20 cellular contexts compared by ENCODE assay signal in genomic region chr18:56068701-56069100, GRCh38.
DNase-seq lines count a peak whose midpoint lies in the region; ATAC-seq and TF ChIP-seq lines count a peak whose summit lies in the region.
"Had no signal": no experiment of that assay in that cellular context is flagged by ENCODE, and none has a peak within 500 bp of the region (broad histone marks: within the 10 kb centered on the region; RNA-seq: fewer than 3 reads in every experiment).

No MANE protein-coding gene starts in this region.

- no peaks in the 10 kb centered on the region for H3F3A ChIP-seq in SK-N-SH (replicated peaks; ENCODE audit: insufficient read depth)

- no peak overlapping the region for H3K18ac ChIP-seq in neuronal stem cell (ENCODE audit: low read length)

- H3K27ac ChIP-seq in SK-N-SH (ENCODE audit: low read depth in 2 of 2, low read length in 1 of 2) (peak overlapping the region in 1 of 2 experiments; percentile 61; a peak in 2 of 4 replicates), RWPE2 (ENCODE audit: poor library complexity, severe bottlenecking) (peak overlapping the region; percentile 26), epithelial cell of prostate (peak overlapping the region; percentile 69), neuronal stem cell (replicated peaks; ENCODE audit: low read length) (no peak overlapping the region), gastroesophageal sphincter (no peak overlapping the region)
- H3K27ac ChIP-seq: 22Rv1, SJCRH30 had no signal

- TF ChIP-seq CTCF in SK-N-SH (IDR thresholded peaks at IDR 0.05): no peak
- TF ChIP-seq CTCF in RWPE2 (IDR thresholded peaks at IDR 0.05; ENCODE audit: poor library complexity, severe bottlenecking): no peak
- no peak for TF ChIP-seq CTCF in gastroesophageal sphincter (IDR thresholded peaks at IDR 0.05)

- H2AFZ ChIP-seq in SK-N-SH (ENCODE audit: low read depth): peak overlapping the region; percentile 58
- H2AFZ ChIP-seq in neuronal stem cell (ENCODE audit: low read length): peak overlapping the region; percentile 26

- no peak overlapping the region for H4K91ac ChIP-seq in neuronal stem cell (ENCODE audit: low read depth, low read length, poor library complexity)

- H2BK5ac ChIP-seq in neuronal stem cell (ENCODE audit: low read length): no peak overlapping the region

- CTCF ChIA-PET in SK-N-SH (lab: Yijun Ruan, JAX): no interaction called here

- ATAC-seq in SK-N-SH treated with all-trans-retinoic acid at 6 μM for 48 hours: no peak
- peak; percentile 49; the same call in 2 of the 3 replicates for ATAC-seq in RWPE2 (ENCODE audit: low read depth)
- ATAC-seq in gastroesophageal sphincter: no peak
- ATAC-seq: HepG2, K562 had no signal

- WGBS in SK-N-SH (ENCODE audit: low lambda C conversion rate): 58% methylated on average over 5 of the region's 5 CpGs
- no CpG with 5 or more reads among the region's 5 CpGs for WGBS in neuronal stem cell (ENCODE audit: extremely low coverage in 2 of 2, insufficient read length in 2 of 2, insufficient replicate concordance in 1 of 2), 2 donors
- WGBS in gastroesophageal sphincter (ENCODE audit: low coverage in 1 of 2), 2 donors: 73 to 89% methylated on average over 5 of the region's 5 CpGs

- H3K27me3 ChIP-seq in SK-N-SH (ENCODE audit: insufficient read depth) (no peaks in the 10 kb centered on the region), RWPE2 (ENCODE audit: insufficient read depth, poor library complexity, severe bottlenecking) (no peaks in the 10 kb centered on the region), neuronal stem cell (ENCODE audit: control insufficient read depth in 3 of 3, insufficient read depth in 3 of 3, low read depth in 1 of 3, low read length in 3 of 3) (no peaks in the 10 kb centered on the region), gastroesophageal sphincter (no peaks in the 10 kb centered on the region)
- H3K27me3 ChIP-seq: BE2C, SJCRH30 had no signal

- DNase-seq in SK-N-SH (no peak), RWPE2 (ENCODE audit: low spot score) (no peak), epithelial cell of prostate (ENCODE audit: low read depth, low spot score) (peak; percentile 52), neuronal stem cell (ENCODE audit: low spot score) (no peak), NCI-H2227 treated with DMSO at 0.1 percent for 48 hours (lab: John Stamatoyannopoulos, UW) (no peak)
- no peak for DNase-seq in stimulated activated CD4-positive, alpha-beta T cell treated with anti-CD3 and anti-CD28 coated beads, Interleukin-4, amount 100 ng/mL, for 24 hours
- DNase-seq: ACHN, BE2C, DMS153, Kasumi-1, MV-4-11, NCI-H2029 treated with DMSO at 0.1 percent for 48 hours, NCI-H526 treated with DMSO at 0.1 percent for 48 hours, RPMI8226 had no signal

- H3K23ac ChIP-seq in neuronal stem cell (ENCODE audit: low read depth, low read length, poor library complexity): no peak overlapping the region

- H2BK12ac ChIP-seq in neuronal stem cell (ENCODE audit: low read length): no peak overlapping the region

- POLR2A ChIA-PET in SK-N-SH (lab: Yijun Ruan, JAX): no interaction called here

- H3K79me2 ChIP-seq in SK-N-SH (ENCODE audit: insufficient read depth): no peaks in the 10 kb centered on the region

- TF ChIP-seq RAD21 in SK-N-SH (IDR thresholded peaks at IDR 0.05; ENCODE audit: low read length): no peak

- TF ChIP-seq EP300 in SK-N-SH (IDR thresholded peaks at IDR 0.05; ENCODE audit: borderline replicate concordance in 1 of 2, low read depth in 1 of 2, low read length in 1 of 2) (no peak), gastroesophageal sphincter (IDR thresholded peaks at IDR 0.05) (no peak)

- H3K4me2 ChIP-seq in SK-N-SH: no peak overlapping the region
- H3K4me2 ChIP-seq in neuronal stem cell (ENCODE audit: insufficient read depth, low read length, poor library complexity, severe bottlenecking): no peak overlapping the region

- no peak overlapping the region for H3K14ac ChIP-seq in neuronal stem cell (ENCODE audit: low read length)

- no peaks in the 10 kb centered on the region for H3K36me3 ChIP-seq in SK-N-SH (replicated peaks in 1 of 2; ENCODE audit: control insufficient read depth in 1 of 2, insufficient read depth in 2 of 2, low read length in 1 of 2)
- no peaks in the 10 kb centered on the region for H3K36me3 ChIP-seq in RWPE2 (ENCODE audit: low read depth)
- no peaks in the 10 kb centered on the region for H3K36me3 ChIP-seq in neuronal stem cell (replicated peaks in 1 of 2; ENCODE audit: control insufficient read depth in 2 of 2, insufficient read depth in 2 of 2, low read length in 2 of 2)
- no peaks in the 10 kb centered on the region for H3K36me3 ChIP-seq in gastroesophageal sphincter
- H3K36me3 ChIP-seq: BE2C, SJCRH30 had no signal

- H3K4me1 ChIP-seq in SK-N-SH (ENCODE audit: control insufficient read depth in 1 of 2, insufficient read depth in 2 of 2, low read depth in 1 of 2, low read length in 1 of 2) (peaks cover 5 to 18% of the 10 kb centered on the region in 2 experiments; a peak in 3 of 4 replicates), RWPE2 (ENCODE audit: insufficient read depth, poor library complexity, severe bottlenecking) (peaks cover 9% of the 10 kb centered on the region), neuronal stem cell (ENCODE audit: control insufficient read depth in 2 of 2, insufficient read depth in 1 of 2, low read depth in 1 of 2, low read length in 2 of 2) (peaks cover 2 to 4% of the 10 kb centered on the region in 2 donors), gastroesophageal sphincter (peaks cover 0 to 7% (median 5%) of the 10 kb centered on the region in 3 donors)
- H3K4me1 ChIP-seq: BE2C, SJCRH30 had no signal

- H3K9ac ChIP-seq in SK-N-SH (no peak overlapping the region), neuronal stem cell (ENCODE audit: low read depth, low read length, poor library complexity) (no peak overlapping the region)

- H3K4me3 ChIP-seq in SK-N-SH (ENCODE audit: low read depth in 2 of 2, low read length in 1 of 2) (no peak overlapping the region), RWPE2 (ENCODE audit: severe bottlenecking) (no peak overlapping the region), neuronal stem cell (ENCODE audit: low read length in 2 of 2) (no peak overlapping the region), gastroesophageal sphincter (no peak overlapping the region)
- H3K4me3 ChIP-seq: K562, SJCRH30 had no signal

- no peaks in the 10 kb centered on the region for H4K20me1 ChIP-seq in SK-N-SH (ENCODE audit: insufficient read depth)

- no peaks in the 10 kb centered on the region for H3K9me2 ChIP-seq in SK-N-SH

- H2AK5ac ChIP-seq in neuronal stem cell (ENCODE audit: low read depth, low read length): no peak overlapping the region

- no peak overlapping the region for H4K8ac ChIP-seq in neuronal stem cell (ENCODE audit: low read depth, low read length)

- no peak overlapping the region for H2BK15ac ChIP-seq in neuronal stem cell (ENCODE audit: low read length)

- H2BK120ac ChIP-seq in neuronal stem cell (ENCODE audit: low read depth, low read length): no peak overlapping the region

- H3K9me3 ChIP-seq in SK-N-SH: no peaks in the 10 kb centered on the region
- H3K9me3 ChIP-seq in RWPE2 (ENCODE audit: severe bottlenecking): no peaks in the 10 kb centered on the region
- no peaks in the 10 kb centered on the region for H3K9me3 ChIP-seq in neuronal stem cell (replicated peaks in 1 of 2; ENCODE audit: control insufficient read depth in 2 of 2, insufficient read depth in 1 of 2, low read depth in 1 of 2, low read length in 2 of 2)
- no peaks in the 10 kb centered on the region for H3K9me3 ChIP-seq in gastroesophageal sphincter
- H3K9me3 ChIP-seq: BE2C, SJCRH30 had no signal

- no peaks in the 10 kb centered on the region for H3K79me1 ChIP-seq in neuronal stem cell (ENCODE audit: low read depth, low read length)

- TF ChIP-seq POLR2A in gastroesophageal sphincter (IDR thresholded peaks at IDR 0.05): no peak

- no peak overlapping the region for H3K4ac ChIP-seq in neuronal stem cell (ENCODE audit: low read length)

TF ChIP-seq in SK-N-SH, 30 proteins besides CTCF, POLR2A, EP300 and RAD21 (continues in another document):
- TF ChIP-seq EZH2phosphoT487 (IDR thresholded peaks at IDR 0.05; ENCODE audit: borderline replicate concordance, low read depth) (no peak), FOXJ3 (CRISPR knock-in tag; IDR thresholded peaks at IDR 0.05) (no peak), CHD2 (IDR thresholded peaks at IDR 0.05; ENCODE audit: low read length, partially characterized antibody) (no peak), TAF1 (IDR thresholded peaks at IDR 0.05; ENCODE audit: borderline replicate concordance, low read depth, low read length) (no peak), MAX (IDR thresholded peaks at IDR 0.05; ENCODE audit: low read depth) (no peak), GABPA (IDR thresholded peaks at IDR 0.05; ENCODE audit: low read depth) (no peak), GATA2 (CRISPR knock-in tag; IDR thresholded peaks at IDR 0.05) (no peak)

TF ChIP-seq in SK-N-SH treated with all-trans-retinoic acid at 6 μM for 48 hours, 23 proteins besides CTCF, POLR2A, EP300 and RAD21:
- TF ChIP-seq ZFP3 (CRISPR knock-in tag; IDR thresholded peaks at IDR 0.05): no peak
- no peak for TF ChIP-seq ESRRG (CRISPR knock-in tag; IDR thresholded peaks at IDR 0.05)
- TF ChIP-seq CSDC2 (CRISPR knock-in tag; IDR thresholded peaks at IDR 0.05): no peak
- no peak for TF ChIP-seq TCF4 (CRISPR knock-in tag; IDR thresholded peaks at IDR 0.05; ENCODE audit: borderline replicate concordance)
- no peak for TF ChIP-seq PPARA (CRISPR knock-in tag; IDR thresholded peaks at IDR 0.05; ENCODE audit: borderline replicate concordance)
- no peak for TF ChIP-seq ARNTL (CRISPR knock-in tag; IDR thresholded peaks at IDR 0.05; ENCODE audit: borderline replicate concordance, low read depth)
- no peak for TF ChIP-seq GLIS3 (CRISPR knock-in tag; IDR thresholded peaks at IDR 0.05)

Comparison
In these comparisons a context has a peak if more than half of its experiments do, and no peak if none do; other contexts are left out.
1. H3K27ac ChIP-seq: peak in RWPE2 (single experiment) and epithelial cell of prostate (single experiment); none in neuronal stem cell (single experiment) and gastroesophageal sphincter (0 of 4).